ENCODE assay signal across 11 cellular contexts in genomic region chr9:4832786-4833579, GRCh38. TPM values are rescaled to one million over a fixed set of nuclear protein-coding genes. Genes with fewer than 3 reads are reported as not detected.
DNase-seq lines count a peak whose midpoint lies in the region; ATAC-seq and TF ChIP-seq lines count a peak whose summit lies in the region.
"Had no signal": no experiment of that assay in that cellular context is flagged by ENCODE, and none has a peak within 500 bp of the region (broad histone marks: within the 10 kb centered on the region; RNA-seq: fewer than 3 reads in every experiment).

No MANE protein-coding gene starts in this region.

- no peak for TF ChIP-seq CTCF in thoracic aorta (IDR thresholded peaks at IDR 0.05)
- no peak for TF ChIP-seq CTCF in CD14-positive monocyte (IDR thresholded peaks at IDR 0.05)

- in situ Hi-C loops in KBM-7 (cut with MboI; ENCODE audit: low pct_unique_long_range_greater_than_20kb, low sequenced_read_pairs): no loop called here

- H3K4me3 ChIP-seq in thoracic aorta: no peak overlapping the region
- H3K4me3 ChIP-seq: right lobe of liver had no signal

- H3K27ac ChIP-seq in thoracic aorta: peak overlapping the region in 1 of 2 donors; percentile 13
- H3K27ac ChIP-seq: right lobe of liver had no signal

- H3K36me3 ChIP-seq in thoracic aorta: peaks cover 10% of the 10 kb centered on the region

- peak overlapping the region; percentile 85 for H3K27ac Mint-ChIP-seq in activated naive CD4-positive, alpha-beta T cell treated with anti-CD3 and anti-CD28 coated beads for 36 hours
- H3K27ac Mint-ChIP-seq in activated naive CD4-positive, alpha-beta T cell treated with anti-CD3 and anti-CD28 coated beads, Interleukin-2, amount 50 U/mL, for 72 hours: peak overlapping the region; percentile 13 to 95
- no peak overlapping the region for H3K27ac Mint-ChIP-seq in CD14-positive monocyte
- H3K27ac Mint-ChIP-seq: dendritic cell treated with granulocyte-macrophage colony-stimulating factor and Interleukin-4, amounts not matched to agents 40 ng/mL and 50 ng/mL, for 4 days had no signal

- H3K9me3 ChIP-seq in thoracic aorta: no peaks in the 10 kb centered on the region
- H3K9me3 ChIP-seq: right lobe of liver had no signal

- H3K9me3 Mint-ChIP-seq in activated naive CD4-positive, alpha-beta T cell treated with anti-CD3 and anti-CD28 coated beads for 36 hours: no peaks in the 10 kb centered on the region
- H3K9me3 Mint-ChIP-seq in activated naive CD4-positive, alpha-beta T cell treated with anti-CD3 and anti-CD28 coated beads, Interleukin-2, amount 50 U/mL, for 72 hours: no peaks in the 10 kb centered on the region
- no peaks in the 10 kb centered on the region for H3K9me3 Mint-ChIP-seq in CD14-positive monocyte
- H3K9me3 Mint-ChIP-seq: dendritic cell treated with granulocyte-macrophage colony-stimulating factor and Interleukin-4, amounts not matched to agents 40 ng/mL and 50 ng/mL, for 4 days had no signal

- H3K4me1 Mint-ChIP-seq in activated naive CD4-positive, alpha-beta T cell treated with anti-CD3 and anti-CD28 coated beads for 36 hours (ENCODE audit: low read depth): peaks cover 46% of the 10 kb centered on the region
- H3K4me1 Mint-ChIP-seq in CD14-positive monocyte: peaks cover 5% of the 10 kb centered on the region

- CTCF ChIA-PET in activated naive CD4-positive, alpha-beta T cell treated with anti-CD3 and anti-CD28 coated beads for 36 hours (lab: Charles Lee): interaction anchor here (1.0 kb wide), 1 partner anchor 155 kb away, joined by 3 read pairs; no protein-coding TSS in a partner anchor

- peaks cover 20 to 84% of the 10 kb centered on the region in 2 donors for H3K4me1 ChIP-seq in thoracic aorta (ENCODE audit: control insufficient read depth in 1 of 2, low read depth in 2 of 2)

- H3K36me3 Mint-ChIP-seq in activated naive CD4-positive, alpha-beta T cell treated with anti-CD3 and anti-CD28 coated beads for 36 hours (ENCODE audit: low read depth): peaks cover 46% of the 10 kb centered on the region
- peaks cover 25 to 40% of the 10 kb centered on the region in 2 donors for H3K36me3 Mint-ChIP-seq in activated naive CD4-positive, alpha-beta T cell treated with anti-CD3 and anti-CD28 coated beads, Interleukin-2, amount 50 U/mL, for 72 hours
- H3K36me3 Mint-ChIP-seq in CD14-positive monocyte: peaks cover 13 to 25% of the 10 kb centered on the region in 2 donors

- DNase-seq in activated naive CD4-positive, alpha-beta T cell treated with anti-CD3 and anti-CD28 coated beads for 36 hours: peak; percentile 80
- no peak for DNase-seq in activated naive CD4-positive, alpha-beta T cell (lab: John Stamatoyannopoulos, UW)
- peak in 1 of 2 donors; percentile 62 for DNase-seq in activated naive CD4-positive, alpha-beta T cell treated with anti-CD3 and anti-CD28 coated beads, Interleukin-2, amount 50 U/mL, for 72 hours (ENCODE audit: low spot score in 2 of 2)
- DNase-seq in kidney tubule cell (ENCODE audit: low spot score) (peak; percentile 97), thoracic aorta (ENCODE audit: low spot score) (no peak), KBM-7 (no peak), CD14-positive monocyte (ENCODE audit: low spot score) (no peak)
- DNase-seq: NK-92 treated with Interleukin-12 subunit alpha and Interleukin-12 subunit beta, amount 100 ng/mL, for 24 hours; right lobe of liver had no signal

- ATAC-seq in activated naive CD4-positive, alpha-beta T cell treated with anti-CD3 and anti-CD28 coated beads, Interleukin-2, amount 50 U/mL, for 72 hours: peak; percentile 94 to 97
- ATAC-seq in thoracic aorta (ENCODE audit: insufficient number of reproducible peaks, low FRiP score, low read depth) (peak; percentile 45), GM18861 (IDR thresholded peaks at IDR 0.05; ENCODE audit: unreplicated experiment) (no peak)

- no peaks in the 10 kb centered on the region for H3K27me3 Mint-ChIP-seq in activated naive CD4-positive, alpha-beta T cell treated with anti-CD3 and anti-CD28 coated beads for 36 hours (ENCODE audit: low read depth)
- no peaks in the 10 kb centered on the region for H3K27me3 Mint-ChIP-seq in CD14-positive monocyte (ENCODE audit: low read depth in 3 of 3)
- H3K27me3 Mint-ChIP-seq: dendritic cell treated with granulocyte-macrophage colony-stimulating factor and Interleukin-4, amounts not matched to agents 40 ng/mL and 50 ng/mL, for 4 days had no signal

- intact Hi-C loops in activated naive CD4-positive, alpha-beta T cell treated with anti-CD3 and anti-CD28 coated beads for 36 hours (cut with micrococcal nuclease): loop anchor here (1.0 to 10.0 kb wide), 15 partner anchors 18 to 1307 kb away; partner anchors contain the start of genes PLGRKT, RCL1, RFX3 and RIC1
- intact Hi-C loops in CD14-positive monocyte (cut with micrococcal nuclease): no loop called here

- H3K4me3 Mint-ChIP-seq in activated naive CD4-positive, alpha-beta T cell treated with anti-CD3 and anti-CD28 coated beads for 36 hours: no peak overlapping the region
- no peak overlapping the region for H3K4me3 Mint-ChIP-seq in CD14-positive monocyte
- H3K4me3 Mint-ChIP-seq: dendritic cell treated with granulocyte-macrophage colony-stimulating factor and Interleukin-4, amounts not matched to agents 40 ng/mL and 50 ng/mL, for 4 days had no signal

- no peaks in the 10 kb centered on the region for H3K27me3 ChIP-seq in thoracic aorta (replicated peaks; ENCODE audit: insufficient read depth)
- H3K27me3 ChIP-seq: right lobe of liver had no signal

RNA-seq across cellular contexts. Expression of gene RCL1, which starts 40.2 kb away (rescaled TPM):
- total RNA-seq in activated naive CD4-positive, alpha-beta T cell treated with anti-CD3 and anti-CD28 coated beads for 36 hours: 10 to 100 TPM; 26.9 to 30.7 TPM
- total RNA-seq in activated naive CD4-positive, alpha-beta T cell treated with anti-CD3 and anti-CD28 coated beads, Interleukin-2, amount 50 U/mL, for 72 hours: 10 to 100 TPM; 18.2 to 32.0 TPM
- 10 to 100 TPM; 29.6 to 62.2 TPM for total RNA-seq in thoracic aorta
- 1 to 10 TPM; 3.0 TPM for polyA plus RNA-seq in CD14-positive monocyte

Comparison
In these comparisons a context has a peak if more than half of its experiments do, and no peak if none do; other contexts are left out.
1. DNase-seq: peak in activated naive CD4-positive, alpha-beta T cell treated with anti-CD3 and anti-CD28 coated beads for 36 hours (single experiment) and kidney tubule cell (single experiment); none in activated naive CD4-positive, alpha-beta T cell (0 of 4), thoracic aorta (single experiment), KBM-7 (single experiment) and CD14-positive monocyte (single experiment).
2. H3K27ac Mint-ChIP-seq: peak in activated naive CD4-positive, alpha-beta T cell treated with anti-CD3 and anti-CD28 coated beads for 36 hours (single experiment) and activated naive CD4-positive, alpha-beta T cell treated with anti-CD3 and anti-CD28 coated beads, Interleukin-2, amount 50 U/mL, for 72 hours (2 of 2); none in CD14-positive monocyte (0 of 7).